17 cellular contexts compared by ENCODE assay signal in genomic region chr2:237593036-237593435, GRCh38. TPM values are rescaled to one million over a fixed set of nuclear protein-coding genes. Genes with fewer than 3 reads are reported as not detected.
"Had no signal": no experiment of that assay in that cellular context is flagged by ENCODE, and none has a peak within 500 bp of the region (broad histone marks: within the 10 kb centered on the region; RNA-seq: fewer than 3 reads in every experiment).

No MANE protein-coding gene starts in this region.

- DNase-seq: activated CD4-positive, alpha-beta T cell treated with anti-CD3 and anti-CD28 coated beads for 36 hours; activated CD4-positive, alpha-beta T cell treated with anti-CD3 and anti-CD28 coated beads, Interleukin-2, amount 50 U/mL, for 48 hours; activated gamma-delta T cell; effector memory CD8-positive, alpha-beta T cell; foreskin fibroblast; hippocampal formation; left cardiac atrium; lower lobe of right lung; nucleus accumbens; retina had no signal

- H3K27me3 ChIP-seq: suprapubic skin, upper lobe of left lung had no signal

- ATAC-seq: activated CD4-positive, alpha-beta T cell treated with anti-CD3 and anti-CD28 coated beads for 36 hours; effector memory CD8-positive, alpha-beta T cell; left cardiac atrium; lower lobe of right lung had no signal

- H3K27ac ChIP-seq: skin epidermis, suprapubic skin had no signal

- H3K4me3 ChIP-seq: lower lobe of right lung, skin epidermis, suprapubic skin, upper lobe of left lung had no signal

- H3K9me3 ChIP-seq: lower lobe of right lung, suprapubic skin, upper lobe of left lung had no signal

- H3K36me3 ChIP-seq: lower lobe of right lung, suprapubic skin, upper lobe of left lung had no signal

RNA-seq across cellular contexts. Expression of gene RAB17, which starts 2.5 kb away (rescaled TPM):
- total RNA-seq: T-helper 2 cell treated with Interferon-gamma antibody and Interleukin-4, amounts not matched to agents 100 ng/mL and 5 ng/mL, for 36 hours had no signal

RNA-seq across cellular contexts. Expression of gene PRLH, which starts 26.7 kb away (rescaled TPM):
- total RNA-seq: activated CD4-positive, alpha-beta T cell treated with anti-CD3 and anti-CD28 coated beads for 36 hours; dermis microvascular lymphatic vessel endothelial cell; left cardiac atrium; lower lobe of right lung; mesothelial cell of epicardium; suprapubic skin; T-helper 2 cell treated with Interferon-gamma antibody and Interleukin-4, amounts not matched to agents 100 ng/mL and 5 ng/mL, for 36 hours; upper lobe of left lung had no signal
- polyA plus RNA-seq: adipose tissue had no signal
